1 cellular context compared by ENCODE assay signal in the genomic region with DNA sequence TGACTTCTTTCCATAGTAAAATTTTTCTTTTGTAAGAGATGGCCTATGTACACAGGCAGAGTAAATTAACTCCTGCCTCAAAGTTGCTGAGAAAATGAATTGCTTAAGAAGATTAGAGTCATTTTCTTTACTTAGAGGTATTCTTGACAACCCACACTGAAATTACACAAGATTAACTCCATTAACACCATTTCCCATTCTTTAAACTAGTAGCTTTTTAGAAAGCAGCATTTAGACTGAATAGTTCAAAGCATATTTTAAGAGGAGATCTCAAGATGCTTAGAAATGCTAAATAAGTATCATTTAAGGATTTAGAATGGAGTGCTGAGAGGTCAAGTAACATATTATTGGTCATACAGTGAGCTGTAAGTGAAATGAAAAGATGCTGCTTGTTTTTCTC.
TF ChIP-seq lines count a peak whose summit lies in the region.

No MANE protein-coding gene starts in this region.

TF ChIP-seq in HepG2, 621 proteins besides CTCF, POLR2A, EP300 and RAD21:
- no peak for TF ChIP-seq ZNF331 (CRISPR knock-in tag; IDR thresholded peaks at IDR 0.05)
- no peak for TF ChIP-seq ZNF121 (CRISPR knock-in tag; IDR thresholded peaks at IDR 0.05)
- TF ChIP-seq ZNF737 (CRISPR knock-in tag; IDR thresholded peaks at IDR 0.05; ENCODE audit: borderline replicate concordance), result no peak
- TF ChIP-seq ZSCAN22 (CRISPR knock-in tag; IDR thresholded peaks at IDR 0.05), result no peak
- TF ChIP-seq, protein P1, sequence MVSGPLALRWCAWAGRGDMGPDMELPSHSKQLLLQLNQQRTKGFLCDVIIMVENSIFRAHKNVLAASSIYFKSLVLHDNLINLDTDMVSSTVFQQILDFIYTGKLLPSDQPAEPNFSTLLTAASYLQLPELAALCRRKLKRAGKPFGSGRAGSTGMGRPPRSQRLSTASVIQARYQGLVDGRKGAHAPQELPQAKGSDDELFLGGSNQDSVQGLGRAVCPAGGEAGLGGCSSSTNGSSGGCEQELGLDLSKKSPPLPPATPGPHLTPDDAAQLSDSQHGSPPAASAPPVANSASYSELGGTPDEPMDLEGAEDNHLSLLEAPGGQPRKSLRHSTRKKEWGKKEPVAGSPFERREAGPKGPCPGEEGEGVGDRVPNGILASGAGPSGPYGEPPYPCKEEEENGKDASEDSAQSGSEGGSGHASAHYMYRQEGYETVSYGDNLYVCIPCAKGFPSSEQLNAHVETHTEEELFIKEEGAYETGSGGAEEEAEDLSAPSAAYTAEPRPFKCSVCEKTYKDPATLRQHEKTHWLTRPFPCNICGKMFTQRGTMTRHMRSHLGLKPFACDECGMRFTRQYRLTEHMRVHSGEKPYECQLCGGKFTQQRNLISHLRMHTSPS (CRISPR knock-in tag; IDR thresholded peaks at IDR 0.05; ENCODE audit: low read depth), result no peak
- TF ChIP-seq, protein P2, sequence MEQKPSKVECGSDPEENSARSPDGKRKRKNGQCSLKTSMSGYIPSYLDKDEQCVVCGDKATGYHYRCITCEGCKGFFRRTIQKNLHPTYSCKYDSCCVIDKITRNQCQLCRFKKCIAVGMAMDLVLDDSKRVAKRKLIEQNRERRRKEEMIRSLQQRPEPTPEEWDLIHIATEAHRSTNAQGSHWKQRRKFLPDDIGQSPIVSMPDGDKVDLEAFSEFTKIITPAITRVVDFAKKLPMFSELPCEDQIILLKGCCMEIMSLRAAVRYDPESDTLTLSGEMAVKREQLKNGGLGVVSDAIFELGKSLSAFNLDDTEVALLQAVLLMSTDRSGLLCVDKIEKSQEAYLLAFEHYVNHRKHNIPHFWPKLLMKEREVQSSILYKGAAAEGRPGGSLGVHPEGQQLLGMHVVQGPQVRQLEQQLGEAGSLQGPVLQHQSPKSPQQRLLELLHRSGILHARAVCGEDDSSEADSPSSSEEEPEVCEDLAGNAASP (CRISPR knock-in tag; IDR thresholded peaks at IDR 0.05; ENCODE audit: borderline replicate concordance), result no peak
- TF ChIP-seq MLLT10 (CRISPR knock-in tag; IDR thresholded peaks at IDR 0.05), result no peak
- TF ChIP-seq, protein P3, sequence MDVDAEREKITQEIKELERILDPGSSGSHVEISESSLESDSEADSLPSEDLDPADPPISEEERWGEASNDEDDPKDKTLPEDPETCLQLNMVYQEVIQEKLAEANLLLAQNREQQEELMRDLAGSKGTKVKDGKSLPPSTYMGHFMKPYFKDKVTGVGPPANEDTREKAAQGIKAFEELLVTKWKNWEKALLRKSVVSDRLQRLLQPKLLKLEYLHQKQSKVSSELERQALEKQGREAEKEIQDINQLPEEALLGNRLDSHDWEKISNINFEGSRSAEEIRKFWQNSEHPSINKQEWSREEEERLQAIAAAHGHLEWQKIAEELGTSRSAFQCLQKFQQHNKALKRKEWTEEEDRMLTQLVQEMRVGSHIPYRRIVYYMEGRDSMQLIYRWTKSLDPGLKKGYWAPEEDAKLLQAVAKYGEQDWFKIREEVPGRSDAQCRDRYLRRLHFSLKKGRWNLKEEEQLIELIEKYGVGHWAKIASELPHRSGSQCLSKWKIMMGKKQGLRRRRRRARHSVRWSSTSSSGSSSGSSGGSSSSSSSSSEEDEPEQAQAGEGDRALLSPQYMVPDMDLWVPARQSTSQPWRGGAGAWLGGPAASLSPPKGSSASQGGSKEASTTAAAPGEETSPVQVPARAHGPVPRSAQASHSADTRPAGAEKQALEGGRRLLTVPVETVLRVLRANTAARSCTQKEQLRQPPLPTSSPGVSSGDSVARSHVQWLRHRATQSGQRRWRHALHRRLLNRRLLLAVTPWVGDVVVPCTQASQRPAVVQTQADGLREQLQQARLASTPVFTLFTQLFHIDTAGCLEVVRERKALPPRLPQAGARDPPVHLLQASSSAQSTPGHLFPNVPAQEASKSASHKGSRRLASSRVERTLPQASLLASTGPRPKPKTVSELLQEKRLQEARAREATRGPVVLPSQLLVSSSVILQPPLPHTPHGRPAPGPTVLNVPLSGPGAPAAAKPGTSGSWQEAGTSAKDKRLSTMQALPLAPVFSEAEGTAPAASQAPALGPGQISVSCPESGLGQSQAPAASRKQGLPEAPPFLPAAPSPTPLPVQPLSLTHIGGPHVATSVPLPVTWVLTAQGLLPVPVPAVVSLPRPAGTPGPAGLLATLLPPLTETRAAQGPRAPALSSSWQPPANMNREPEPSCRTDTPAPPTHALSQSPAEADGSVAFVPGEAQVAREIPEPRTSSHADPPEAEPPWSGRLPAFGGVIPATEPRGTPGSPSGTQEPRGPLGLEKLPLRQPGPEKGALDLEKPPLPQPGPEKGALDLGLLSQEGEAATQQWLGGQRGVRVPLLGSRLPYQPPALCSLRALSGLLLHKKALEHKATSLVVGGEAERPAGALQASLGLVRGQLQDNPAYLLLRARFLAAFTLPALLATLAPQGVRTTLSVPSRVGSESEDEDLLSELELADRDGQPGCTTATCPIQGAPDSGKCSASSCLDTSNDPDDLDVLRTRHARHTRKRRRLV (CRISPR knock-in tag; IDR thresholded peaks at IDR 0.05), result no peak
- TF ChIP-seq ZNF550 (CRISPR knock-in tag; IDR thresholded peaks at IDR 0.05; ENCODE audit: borderline replicate concordance), result no peak
- TF ChIP-seq, protein P4, sequence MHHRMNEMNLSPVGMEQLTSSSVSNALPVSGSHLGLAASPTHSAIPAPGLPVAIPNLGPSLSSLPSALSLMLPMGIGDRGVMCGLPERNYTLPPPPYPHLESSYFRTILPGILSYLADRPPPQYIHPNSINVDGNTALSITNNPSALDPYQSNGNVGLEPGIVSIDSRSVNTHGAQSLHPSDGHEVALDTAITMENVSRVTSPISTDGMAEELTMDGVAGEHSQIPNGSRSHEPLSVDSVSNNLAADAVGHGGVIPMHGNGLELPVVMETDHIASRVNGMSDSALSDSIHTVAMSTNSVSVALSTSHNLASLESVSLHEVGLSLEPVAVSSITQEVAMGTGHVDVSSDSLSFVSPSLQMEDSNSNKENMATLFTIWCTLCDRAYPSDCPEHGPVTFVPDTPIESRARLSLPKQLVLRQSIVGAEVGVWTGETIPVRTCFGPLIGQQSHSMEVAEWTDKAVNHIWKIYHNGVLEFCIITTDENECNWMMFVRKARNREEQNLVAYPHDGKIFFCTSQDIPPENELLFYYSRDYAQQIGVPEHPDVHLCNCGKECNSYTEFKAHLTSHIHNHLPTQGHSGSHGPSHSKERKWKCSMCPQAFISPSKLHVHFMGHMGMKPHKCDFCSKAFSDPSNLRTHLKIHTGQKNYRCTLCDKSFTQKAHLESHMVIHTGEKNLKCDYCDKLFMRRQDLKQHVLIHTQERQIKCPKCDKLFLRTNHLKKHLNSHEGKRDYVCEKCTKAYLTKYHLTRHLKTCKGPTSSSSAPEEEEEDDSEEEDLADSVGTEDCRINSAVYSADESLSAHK (CRISPR knock-in tag; IDR thresholded peaks at IDR 0.05; ENCODE audit: borderline replicate concordance), result no peak
- TF ChIP-seq ZNF232 (CRISPR knock-in tag; IDR thresholded peaks at IDR 0.05; ENCODE audit: borderline replicate concordance), result no peak
- no peak for TF ChIP-seq GATAD2A (CRISPR knock-in tag; IDR thresholded peaks at IDR 0.05)
- TF ChIP-seq, protein P5, sequence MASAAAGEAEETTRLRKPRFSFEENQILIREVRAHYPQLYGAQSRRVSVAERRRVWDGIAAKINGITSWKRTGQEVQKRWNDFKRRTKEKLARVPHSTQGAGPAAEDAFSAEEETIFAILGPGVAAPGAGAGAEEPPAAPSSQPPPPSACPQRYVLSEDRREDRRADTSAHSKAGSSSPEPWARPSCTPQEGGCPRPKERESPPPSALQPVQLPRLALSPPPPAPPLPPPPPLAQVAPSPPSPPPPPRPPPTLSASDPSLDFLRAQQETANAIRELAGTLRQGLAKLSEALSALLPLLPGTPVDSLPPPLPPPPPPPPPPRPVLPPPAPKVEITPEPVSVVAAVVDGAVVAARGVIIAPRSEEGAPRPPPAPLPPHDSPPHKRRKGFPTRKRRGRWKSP (CRISPR knock-in tag; IDR thresholded peaks at IDR 0.05), result no peak
- TF ChIP-seq TGIF2 (CRISPR knock-in tag; IDR thresholded peaks at IDR 0.05), result no peak
- TF ChIP-seq ZNF766 (CRISPR knock-in tag; IDR thresholded peaks at IDR 0.05; ENCODE audit: borderline replicate concordance), result no peak
